1 cellular context compared by ENCODE assay signal in the genomic region with DNA sequence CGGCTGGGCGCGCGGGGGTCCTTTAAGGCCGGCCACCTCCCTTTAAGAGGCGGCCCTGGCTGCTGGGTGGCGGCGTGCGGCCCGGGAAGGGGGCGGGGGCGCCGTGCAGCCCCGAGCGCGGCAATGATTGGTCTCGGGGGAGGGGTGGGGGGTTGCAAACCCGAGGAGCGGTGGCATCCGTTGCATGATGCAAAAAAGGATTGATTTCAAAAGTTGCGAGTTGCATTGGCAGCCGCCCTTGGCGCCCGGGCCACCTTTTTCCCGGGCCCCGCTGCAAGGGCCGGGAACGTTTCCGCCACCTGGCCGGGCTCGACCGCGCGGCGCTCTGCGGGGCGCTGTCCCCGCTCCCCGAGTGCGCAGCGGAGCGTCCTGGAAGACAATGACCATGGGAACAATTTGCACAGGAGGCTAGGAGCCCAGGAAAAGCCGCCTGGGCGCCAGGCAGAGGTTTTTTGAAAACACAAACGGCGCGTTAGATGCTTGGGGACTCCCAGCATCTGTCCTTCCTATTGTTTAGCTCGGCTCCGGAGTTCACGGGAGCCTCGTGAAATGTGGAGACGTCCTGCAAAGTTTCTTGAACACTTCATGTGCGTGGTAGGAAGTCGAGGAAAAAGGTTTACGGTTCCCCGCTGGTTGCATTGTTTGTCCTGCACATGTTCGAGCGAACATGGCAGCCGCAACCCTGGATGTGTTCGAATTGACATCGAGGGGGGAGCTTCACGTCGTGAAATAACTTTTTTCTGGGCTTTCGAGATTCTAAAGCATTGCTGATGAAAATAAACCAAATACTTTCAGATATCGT.
TF ChIP-seq lines count a peak whose summit lies in the region.

A gene with protein sequence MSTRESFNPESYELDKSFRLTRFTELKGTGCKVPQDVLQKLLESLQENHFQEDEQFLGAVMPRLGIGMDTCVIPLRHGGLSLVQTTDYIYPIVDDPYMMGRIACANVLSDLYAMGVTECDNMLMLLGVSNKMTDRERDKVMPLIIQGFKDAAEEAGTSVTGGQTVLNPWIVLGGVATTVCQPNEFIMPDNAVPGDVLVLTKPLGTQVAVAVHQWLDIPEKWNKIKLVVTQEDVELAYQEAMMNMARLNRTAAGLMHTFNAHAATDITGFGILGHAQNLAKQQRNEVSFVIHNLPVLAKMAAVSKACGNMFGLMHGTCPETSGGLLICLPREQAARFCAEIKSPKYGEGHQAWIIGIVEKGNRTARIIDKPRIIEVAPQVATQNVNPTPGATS (minus strand): TSS at position 78 of the 802 bp plus-strand sequence. CDS start 3,343 bp downstream, outside the sequence.

TF ChIP-seq in HepG2, 621 proteins besides CTCF, POLR2A, EP300 and RAD21 (continued from another document and continues in another):
- TF ChIP-seq PHF8 (CRISPR knock-in tag; IDR thresholded peaks at IDR 0.05) (peak; percentile 74), GPN1 (CRISPR knock-in tag; IDR thresholded peaks at IDR 0.05; ENCODE audit: borderline replicate concordance) (no peak), RBFOX2 (IDR thresholded peaks at IDR 0.05; ENCODE audit: low read depth, low read length) (peak; percentile 84), ZNF547 (CRISPR knock-in tag; IDR thresholded peaks at IDR 0.05) (no peak), ZNF30 (CRISPR knock-in tag; IDR thresholded peaks at IDR 0.05) (no peak), MBD4 (IDR thresholded peaks at IDR 0.05; ENCODE audit: borderline replicate concordance, low read length) (no peak), DNMT3B (CRISPR knock-in tag; conservative IDR thresholded peaks at IDR 0.05) (no peak), KDM5B (CRISPR knock-in tag; IDR thresholded peaks at IDR 0.05; ENCODE audit: borderline replicate concordance) (no peak; the same call in 1 of the 2 replicates), ZFP62 (CRISPR knock-in tag; IDR thresholded peaks at IDR 0.05) (no peak), ZNF343 (CRISPR knock-in tag; IDR thresholded peaks at IDR 0.05) (no peak), CAMTA2 (CRISPR knock-in tag; IDR thresholded peaks at IDR 0.05; ENCODE audit: borderline replicate concordance) (no peak), TEAD2 (CRISPR knock-in tag; IDR thresholded peaks at IDR 0.05) (no peak), RBM39 (IDR thresholded peaks at IDR 0.05; ENCODE audit: low read depth, low read length, poor library complexity, severe bottlenecking) (peak; percentile 42), SMARCE1 (IDR thresholded peaks at IDR 0.05; ENCODE audit: borderline replicate concordance) (no peak), KMT2A (CRISPR knock-in tag; IDR thresholded peaks at IDR 0.05) (peak; percentile 43; the same call in 1 of the 2 replicates), RFX5 (IDR thresholded peaks at IDR 0.05; ENCODE audit: low read depth, low read length) (no peak), MLLT10 (CRISPR knock-in tag; IDR thresholded peaks at IDR 0.05) (no peak), HMG20A (CRISPR knock-in tag; IDR thresholded peaks at IDR 0.05; ENCODE audit: borderline replicate concordance) (no peak), ZNF180 (CRISPR knock-in tag; IDR thresholded peaks at IDR 0.05; ENCODE audit: borderline replicate concordance, low read depth) (no peak), SAP130 (CRISPR knock-in tag; IDR thresholded peaks at IDR 0.05; ENCODE audit: low read depth) (peak; percentile 78), MIER3 (CRISPR knock-in tag; IDR thresholded peaks at IDR 0.05; ENCODE audit: borderline replicate concordance) (no peak)
- TF ChIP-seq, protein P1, sequence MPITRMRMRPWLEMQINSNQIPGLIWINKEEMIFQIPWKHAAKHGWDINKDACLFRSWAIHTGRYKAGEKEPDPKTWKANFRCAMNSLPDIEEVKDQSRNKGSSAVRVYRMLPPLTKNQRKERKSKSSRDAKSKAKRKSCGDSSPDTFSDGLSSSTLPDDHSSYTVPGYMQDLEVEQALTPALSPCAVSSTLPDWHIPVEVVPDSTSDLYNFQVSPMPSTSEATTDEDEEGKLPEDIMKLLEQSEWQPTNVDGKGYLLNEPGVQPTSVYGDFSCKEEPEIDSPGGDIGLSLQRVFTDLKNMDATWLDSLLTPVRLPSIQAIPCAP (CRISPR knock-in tag; IDR thresholded peaks at IDR 0.05; ENCODE audit: low read depth) = no peak
- TF ChIP-seq, protein P2, sequence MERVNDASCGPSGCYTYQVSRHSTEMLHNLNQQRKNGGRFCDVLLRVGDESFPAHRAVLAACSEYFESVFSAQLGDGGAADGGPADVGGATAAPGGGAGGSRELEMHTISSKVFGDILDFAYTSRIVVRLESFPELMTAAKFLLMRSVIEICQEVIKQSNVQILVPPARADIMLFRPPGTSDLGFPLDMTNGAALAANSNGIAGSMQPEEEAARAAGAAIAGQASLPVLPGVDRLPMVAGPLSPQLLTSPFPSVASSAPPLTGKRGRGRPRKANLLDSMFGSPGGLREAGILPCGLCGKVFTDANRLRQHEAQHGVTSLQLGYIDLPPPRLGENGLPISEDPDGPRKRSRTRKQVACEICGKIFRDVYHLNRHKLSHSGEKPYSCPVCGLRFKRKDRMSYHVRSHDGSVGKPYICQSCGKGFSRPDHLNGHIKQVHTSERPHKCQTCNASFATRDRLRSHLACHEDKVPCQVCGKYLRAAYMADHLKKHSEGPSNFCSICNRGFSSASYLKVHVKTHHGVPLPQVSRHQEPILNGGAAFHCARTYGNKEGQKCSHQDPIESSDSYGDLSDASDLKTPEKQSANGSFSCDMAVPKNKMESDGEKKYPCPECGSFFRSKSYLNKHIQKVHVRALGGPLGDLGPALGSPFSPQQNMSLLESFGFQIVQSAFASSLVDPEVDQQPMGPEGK (CRISPR knock-in tag; IDR thresholded peaks at IDR 0.05) = peak; percentile 82
- TF ChIP-seq, protein P3, sequence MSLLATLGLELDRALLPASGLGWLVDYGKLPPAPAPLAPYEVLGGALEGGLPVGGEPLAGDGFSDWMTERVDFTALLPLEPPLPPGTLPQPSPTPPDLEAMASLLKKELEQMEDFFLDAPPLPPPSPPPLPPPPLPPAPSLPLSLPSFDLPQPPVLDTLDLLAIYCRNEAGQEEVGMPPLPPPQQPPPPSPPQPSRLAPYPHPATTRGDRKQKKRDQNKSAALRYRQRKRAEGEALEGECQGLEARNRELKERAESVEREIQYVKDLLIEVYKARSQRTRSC (CRISPR knock-in tag; IDR thresholded peaks at IDR 0.05; ENCODE audit: low read depth) = no peak
- TF ChIP-seq, protein P4, sequence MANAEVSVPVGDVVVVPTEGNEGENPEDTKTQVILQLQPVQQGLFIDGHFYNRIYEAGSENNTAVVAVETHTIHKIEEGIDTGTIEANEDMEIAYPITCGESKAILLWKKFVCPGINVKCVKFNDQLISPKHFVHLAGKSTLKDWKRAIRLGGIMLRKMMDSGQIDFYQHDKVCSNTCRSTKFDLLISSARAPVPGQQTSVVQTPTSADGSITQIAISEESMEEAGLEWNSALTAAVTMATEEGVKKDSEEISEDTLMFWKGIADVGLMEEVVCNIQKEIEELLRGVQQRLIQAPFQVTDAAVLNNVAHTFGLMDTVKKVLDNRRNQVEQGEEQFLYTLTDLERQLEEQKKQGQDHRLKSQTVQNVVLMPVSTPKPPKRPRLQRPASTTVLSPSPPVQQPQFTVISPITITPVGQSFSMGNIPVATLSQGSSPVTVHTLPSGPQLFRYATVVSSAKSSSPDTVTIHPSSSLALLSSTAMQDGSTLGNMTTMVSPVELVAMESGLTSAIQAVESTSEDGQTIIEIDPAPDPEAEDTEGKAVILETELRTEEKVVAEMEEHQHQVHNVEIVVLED (CRISPR knock-in tag; IDR thresholded peaks at IDR 0.05; ENCODE audit: borderline replicate concordance) = no peak; the same call in 1 of the 2 replicates
- TF ChIP-seq, protein P5, sequence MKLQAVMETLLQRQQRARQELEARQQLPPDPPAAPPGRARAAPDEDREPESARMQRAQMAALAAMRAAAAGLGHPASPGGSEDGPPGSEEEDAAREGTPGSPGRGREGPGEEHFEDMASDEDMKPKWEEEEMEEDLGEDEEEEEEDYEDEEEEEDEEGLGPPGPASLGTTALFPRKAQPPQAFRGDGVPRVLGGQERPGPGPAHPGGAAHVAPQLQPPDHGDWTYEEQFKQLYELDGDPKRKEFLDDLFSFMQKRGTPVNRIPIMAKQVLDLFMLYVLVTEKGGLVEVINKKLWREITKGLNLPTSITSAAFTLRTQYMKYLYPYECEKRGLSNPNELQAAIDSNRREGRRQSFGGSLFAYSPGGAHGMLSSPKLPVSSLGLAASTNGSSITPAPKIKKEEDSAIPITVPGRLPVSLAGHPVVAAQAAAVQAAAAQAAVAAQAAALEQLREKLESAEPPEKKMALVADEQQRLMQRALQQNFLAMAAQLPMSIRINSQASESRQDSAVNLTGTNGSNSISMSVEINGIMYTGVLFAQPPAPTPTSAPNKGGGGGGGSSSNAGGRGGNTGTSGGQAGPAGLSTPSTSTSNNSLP (IDR thresholded peaks at IDR 0.05; ENCODE audit: low read depth, low read length) = no peak
- TF ChIP-seq, protein P6, sequence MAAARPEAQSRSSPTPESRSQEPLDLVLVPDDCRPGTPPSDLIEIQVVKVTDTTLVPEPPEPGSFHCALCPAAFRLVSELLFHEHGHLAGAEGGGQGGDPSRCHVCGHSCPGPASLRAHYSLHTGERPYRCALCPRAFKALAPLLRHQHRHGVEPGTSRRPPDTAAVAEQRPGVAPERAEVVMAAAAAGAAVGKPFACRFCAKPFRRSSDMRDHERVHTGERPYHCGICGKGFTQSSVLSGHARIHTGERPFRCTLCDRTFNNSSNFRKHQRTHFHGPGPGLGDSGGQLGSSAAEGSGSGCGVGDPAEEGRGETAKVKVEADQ (CRISPR knock-in tag; IDR thresholded peaks at IDR 0.05; ENCODE audit: borderline replicate concordance) = 0 out of 2 replicates have a peak, but pooled peaks have one; percentile 48
- TF ChIP-seq, protein P7, sequence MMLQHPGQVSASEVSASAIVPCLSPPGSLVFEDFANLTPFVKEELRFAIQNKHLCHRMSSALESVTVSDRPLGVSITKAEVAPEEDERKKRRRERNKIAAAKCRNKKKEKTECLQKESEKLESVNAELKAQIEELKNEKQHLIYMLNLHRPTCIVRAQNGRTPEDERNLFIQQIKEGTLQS (CRISPR knock-in tag; IDR thresholded peaks at IDR 0.05) = peak; percentile 53; the same call in 1 of the 2 replicates
- TF ChIP-seq, protein P8, sequence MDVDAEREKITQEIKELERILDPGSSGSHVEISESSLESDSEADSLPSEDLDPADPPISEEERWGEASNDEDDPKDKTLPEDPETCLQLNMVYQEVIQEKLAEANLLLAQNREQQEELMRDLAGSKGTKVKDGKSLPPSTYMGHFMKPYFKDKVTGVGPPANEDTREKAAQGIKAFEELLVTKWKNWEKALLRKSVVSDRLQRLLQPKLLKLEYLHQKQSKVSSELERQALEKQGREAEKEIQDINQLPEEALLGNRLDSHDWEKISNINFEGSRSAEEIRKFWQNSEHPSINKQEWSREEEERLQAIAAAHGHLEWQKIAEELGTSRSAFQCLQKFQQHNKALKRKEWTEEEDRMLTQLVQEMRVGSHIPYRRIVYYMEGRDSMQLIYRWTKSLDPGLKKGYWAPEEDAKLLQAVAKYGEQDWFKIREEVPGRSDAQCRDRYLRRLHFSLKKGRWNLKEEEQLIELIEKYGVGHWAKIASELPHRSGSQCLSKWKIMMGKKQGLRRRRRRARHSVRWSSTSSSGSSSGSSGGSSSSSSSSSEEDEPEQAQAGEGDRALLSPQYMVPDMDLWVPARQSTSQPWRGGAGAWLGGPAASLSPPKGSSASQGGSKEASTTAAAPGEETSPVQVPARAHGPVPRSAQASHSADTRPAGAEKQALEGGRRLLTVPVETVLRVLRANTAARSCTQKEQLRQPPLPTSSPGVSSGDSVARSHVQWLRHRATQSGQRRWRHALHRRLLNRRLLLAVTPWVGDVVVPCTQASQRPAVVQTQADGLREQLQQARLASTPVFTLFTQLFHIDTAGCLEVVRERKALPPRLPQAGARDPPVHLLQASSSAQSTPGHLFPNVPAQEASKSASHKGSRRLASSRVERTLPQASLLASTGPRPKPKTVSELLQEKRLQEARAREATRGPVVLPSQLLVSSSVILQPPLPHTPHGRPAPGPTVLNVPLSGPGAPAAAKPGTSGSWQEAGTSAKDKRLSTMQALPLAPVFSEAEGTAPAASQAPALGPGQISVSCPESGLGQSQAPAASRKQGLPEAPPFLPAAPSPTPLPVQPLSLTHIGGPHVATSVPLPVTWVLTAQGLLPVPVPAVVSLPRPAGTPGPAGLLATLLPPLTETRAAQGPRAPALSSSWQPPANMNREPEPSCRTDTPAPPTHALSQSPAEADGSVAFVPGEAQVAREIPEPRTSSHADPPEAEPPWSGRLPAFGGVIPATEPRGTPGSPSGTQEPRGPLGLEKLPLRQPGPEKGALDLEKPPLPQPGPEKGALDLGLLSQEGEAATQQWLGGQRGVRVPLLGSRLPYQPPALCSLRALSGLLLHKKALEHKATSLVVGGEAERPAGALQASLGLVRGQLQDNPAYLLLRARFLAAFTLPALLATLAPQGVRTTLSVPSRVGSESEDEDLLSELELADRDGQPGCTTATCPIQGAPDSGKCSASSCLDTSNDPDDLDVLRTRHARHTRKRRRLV (CRISPR knock-in tag; IDR thresholded peaks at IDR 0.05) = no peak
- TF ChIP-seq, protein P9, sequence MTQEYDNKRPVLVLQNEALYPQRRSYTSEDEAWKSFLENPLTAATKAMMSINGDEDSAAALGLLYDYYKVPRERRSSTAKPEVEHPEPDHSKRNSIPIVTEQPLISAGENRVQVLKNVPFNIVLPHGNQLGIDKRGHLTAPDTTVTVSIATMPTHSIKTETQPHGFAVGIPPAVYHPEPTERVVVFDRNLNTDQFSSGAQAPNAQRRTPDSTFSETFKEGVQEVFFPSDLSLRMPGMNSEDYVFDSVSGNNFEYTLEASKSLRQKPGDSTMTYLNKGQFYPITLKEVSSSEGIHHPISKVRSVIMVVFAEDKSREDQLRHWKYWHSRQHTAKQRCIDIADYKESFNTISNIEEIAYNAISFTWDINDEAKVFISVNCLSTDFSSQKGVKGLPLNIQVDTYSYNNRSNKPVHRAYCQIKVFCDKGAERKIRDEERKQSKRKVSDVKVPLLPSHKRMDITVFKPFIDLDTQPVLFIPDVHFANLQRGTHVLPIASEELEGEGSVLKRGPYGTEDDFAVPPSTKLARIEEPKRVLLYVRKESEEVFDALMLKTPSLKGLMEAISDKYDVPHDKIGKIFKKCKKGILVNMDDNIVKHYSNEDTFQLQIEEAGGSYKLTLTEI (CRISPR knock-in tag; conservative IDR thresholded peaks at IDR 0.05) = no peak
- TF ChIP-seq, protein P10, sequence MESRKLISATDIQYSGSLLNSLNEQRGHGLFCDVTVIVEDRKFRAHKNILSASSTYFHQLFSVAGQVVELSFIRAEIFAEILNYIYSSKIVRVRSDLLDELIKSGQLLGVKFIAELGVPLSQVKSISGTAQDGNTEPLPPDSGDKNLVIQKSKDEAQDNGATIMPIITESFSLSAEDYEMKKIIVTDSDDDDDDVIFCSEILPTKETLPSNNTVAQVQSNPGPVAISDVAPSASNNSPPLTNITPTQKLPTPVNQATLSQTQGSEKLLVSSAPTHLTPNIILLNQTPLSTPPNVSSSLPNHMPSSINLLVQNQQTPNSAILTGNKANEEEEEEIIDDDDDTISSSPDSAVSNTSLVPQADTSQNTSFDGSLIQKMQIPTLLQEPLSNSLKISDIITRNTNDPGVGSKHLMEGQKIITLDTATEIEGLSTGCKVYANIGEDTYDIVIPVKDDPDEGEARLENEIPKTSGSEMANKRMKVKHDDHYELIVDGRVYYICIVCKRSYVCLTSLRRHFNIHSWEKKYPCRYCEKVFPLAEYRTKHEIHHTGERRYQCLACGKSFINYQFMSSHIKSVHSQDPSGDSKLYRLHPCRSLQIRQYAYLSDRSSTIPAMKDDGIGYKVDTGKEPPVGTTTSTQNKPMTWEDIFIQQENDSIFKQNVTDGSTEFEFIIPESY (CRISPR knock-in tag; IDR thresholded peaks at IDR 0.05) = no peak
